ENCODE assay signal across 3 cellular contexts in the genomic region with DNA sequence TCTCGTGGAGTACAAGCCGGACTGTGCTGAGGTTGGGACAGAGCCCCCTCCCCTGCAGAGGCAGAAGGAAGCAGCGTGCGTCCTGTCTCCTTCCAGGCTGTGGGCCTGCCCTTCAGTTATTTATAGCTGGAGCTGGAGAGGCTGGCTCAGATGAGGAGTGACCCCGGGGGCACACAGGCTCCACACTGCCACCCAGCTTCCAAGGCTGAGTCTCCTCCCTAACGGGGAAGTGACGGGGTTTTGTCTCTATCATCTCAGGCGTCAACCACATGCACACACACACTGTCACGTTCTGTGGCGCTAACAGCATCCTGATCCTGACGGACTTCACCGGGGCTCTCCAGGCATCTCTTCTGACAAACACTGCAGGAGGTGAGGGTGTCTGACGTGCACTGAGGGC.
TF ChIP-seq lines count a peak whose summit lies in the region.

No MANE protein-coding gene starts in this region.

TF ChIP-seq in HEK293T, 16 proteins besides CTCF, POLR2A, EP300 and RAD21:
- no peak for TF ChIP-seq CTBP1 (IDR thresholded peaks at IDR 0.05; ENCODE audit: borderline replicate concordance)
- TF ChIP-seq FOXA1 (IDR thresholded peaks at IDR 0.05): no peak
- no peak for TF ChIP-seq FOXK2 (IDR thresholded peaks at IDR 0.05)
- no peak for TF ChIP-seq LEF1 (IDR thresholded peaks at IDR 0.05; ENCODE audit: borderline replicate concordance)
- no peak for TF ChIP-seq SUZ12 (IDR thresholded peaks at IDR 0.05)
- TF ChIP-seq L3MBTL2 (conservative IDR thresholded peaks at IDR 0.05): peak; percentile 28; the same call in 1 of the 2 replicates
- TF ChIP-seq HDGF (IDR thresholded peaks at IDR 0.05; ENCODE audit: borderline replicate concordance): no peak

TF ChIP-seq in GM12878, 131 proteins besides CTCF, POLR2A, EP300 and RAD21:
- TF ChIP-seq GATAD2B (conservative IDR thresholded peaks at IDR 0.05; ENCODE audit: low read depth): no peak
- TF ChIP-seq, protein P1, sequence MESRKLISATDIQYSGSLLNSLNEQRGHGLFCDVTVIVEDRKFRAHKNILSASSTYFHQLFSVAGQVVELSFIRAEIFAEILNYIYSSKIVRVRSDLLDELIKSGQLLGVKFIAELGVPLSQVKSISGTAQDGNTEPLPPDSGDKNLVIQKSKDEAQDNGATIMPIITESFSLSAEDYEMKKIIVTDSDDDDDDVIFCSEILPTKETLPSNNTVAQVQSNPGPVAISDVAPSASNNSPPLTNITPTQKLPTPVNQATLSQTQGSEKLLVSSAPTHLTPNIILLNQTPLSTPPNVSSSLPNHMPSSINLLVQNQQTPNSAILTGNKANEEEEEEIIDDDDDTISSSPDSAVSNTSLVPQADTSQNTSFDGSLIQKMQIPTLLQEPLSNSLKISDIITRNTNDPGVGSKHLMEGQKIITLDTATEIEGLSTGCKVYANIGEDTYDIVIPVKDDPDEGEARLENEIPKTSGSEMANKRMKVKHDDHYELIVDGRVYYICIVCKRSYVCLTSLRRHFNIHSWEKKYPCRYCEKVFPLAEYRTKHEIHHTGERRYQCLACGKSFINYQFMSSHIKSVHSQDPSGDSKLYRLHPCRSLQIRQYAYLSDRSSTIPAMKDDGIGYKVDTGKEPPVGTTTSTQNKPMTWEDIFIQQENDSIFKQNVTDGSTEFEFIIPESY (IDR thresholded peaks at IDR 0.05): peak; percentile 45; the same call in 1 of the 2 replicates

TF ChIP-seq in HepG2, 621 proteins besides CTCF, POLR2A, EP300 and RAD21:
- TF ChIP-seq, protein P1 (CRISPR knock-in tag; IDR thresholded peaks at IDR 0.05): peak; percentile 72
- TF ChIP-seq SATB2 (CRISPR knock-in tag; IDR thresholded peaks at IDR 0.05) (no peak), CBFB (CRISPR knock-in tag; IDR thresholded peaks at IDR 0.05) (no peak), TSC22D2 (CRISPR knock-in tag; IDR thresholded peaks at IDR 0.05; ENCODE audit: borderline replicate concordance) (no peak), RBFOX2 (IDR thresholded peaks at IDR 0.05; ENCODE audit: low read depth, low read length) (no peak), ADNP (CRISPR knock-in tag; IDR thresholded peaks at IDR 0.05) (no peak), ZNF460 (CRISPR knock-in tag; IDR thresholded peaks at IDR 0.05; ENCODE audit: borderline replicate concordance) (no peak), ZNF737 (CRISPR knock-in tag; IDR thresholded peaks at IDR 0.05; ENCODE audit: borderline replicate concordance) (no peak), PAX8 (CRISPR knock-in tag; IDR thresholded peaks at IDR 0.05; ENCODE audit: borderline replicate concordance) (no peak), NFATC3 (CRISPR knock-in tag; IDR thresholded peaks at IDR 0.05) (no peak), ZNF878 (CRISPR knock-in tag; IDR thresholded peaks at IDR 0.05) (no peak), ZBTB38 (CRISPR knock-in tag; IDR thresholded peaks at IDR 0.05) (peak; percentile 34; the same call in 1 of the 2 replicates), RCOR2 (CRISPR knock-in tag; IDR thresholded peaks at IDR 0.05) (no peak)
- TF ChIP-seq, protein P2, sequence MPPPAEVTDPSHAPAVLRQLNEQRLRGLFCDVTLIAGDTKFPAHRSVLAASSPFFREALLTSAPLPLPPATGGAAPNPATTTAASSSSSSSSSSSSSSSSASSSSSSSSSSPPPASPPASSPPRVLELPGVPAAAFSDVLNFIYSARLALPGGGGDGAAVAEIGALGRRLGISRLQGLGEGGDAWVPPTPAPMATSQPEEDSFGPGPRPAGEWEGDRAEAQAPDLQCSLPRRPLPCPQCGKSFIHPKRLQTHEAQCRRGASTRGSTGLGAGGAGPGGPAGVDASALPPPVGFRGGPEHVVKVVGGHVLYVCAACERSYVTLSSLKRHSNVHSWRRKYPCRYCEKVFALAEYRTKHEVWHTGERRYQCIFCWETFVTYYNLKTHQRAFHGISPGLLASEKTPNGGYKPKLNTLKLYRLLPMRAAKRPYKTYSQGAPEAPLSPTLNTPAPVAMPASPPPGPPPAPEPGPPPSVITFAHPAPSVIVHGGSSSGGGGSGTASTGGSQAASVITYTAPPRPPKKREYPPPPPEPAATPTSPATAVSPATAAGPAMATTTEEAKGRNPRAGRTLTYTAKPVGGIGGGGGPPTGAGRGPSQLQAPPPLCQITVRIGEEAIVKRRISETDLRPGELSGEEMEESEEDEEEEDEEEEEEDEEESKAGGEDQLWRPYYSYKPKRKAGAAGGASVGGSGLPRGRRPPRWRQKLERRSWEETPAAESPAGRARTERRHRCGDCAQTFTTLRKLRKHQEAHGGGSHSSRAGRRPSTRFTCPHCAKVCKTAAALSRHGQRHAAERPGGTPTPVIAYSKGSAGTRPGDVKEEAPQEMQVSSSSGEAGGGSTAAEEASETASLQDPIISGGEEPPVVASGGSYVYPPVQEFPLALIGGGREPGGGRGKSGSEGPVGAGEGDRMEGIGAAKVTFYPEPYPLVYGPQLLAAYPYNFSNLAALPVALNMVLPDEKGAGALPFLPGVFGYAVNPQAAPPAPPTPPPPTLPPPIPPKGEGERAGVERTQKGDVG (CRISPR knock-in tag; IDR thresholded peaks at IDR 0.05; ENCODE audit: borderline replicate concordance): no peak
- TF ChIP-seq, protein P3, sequence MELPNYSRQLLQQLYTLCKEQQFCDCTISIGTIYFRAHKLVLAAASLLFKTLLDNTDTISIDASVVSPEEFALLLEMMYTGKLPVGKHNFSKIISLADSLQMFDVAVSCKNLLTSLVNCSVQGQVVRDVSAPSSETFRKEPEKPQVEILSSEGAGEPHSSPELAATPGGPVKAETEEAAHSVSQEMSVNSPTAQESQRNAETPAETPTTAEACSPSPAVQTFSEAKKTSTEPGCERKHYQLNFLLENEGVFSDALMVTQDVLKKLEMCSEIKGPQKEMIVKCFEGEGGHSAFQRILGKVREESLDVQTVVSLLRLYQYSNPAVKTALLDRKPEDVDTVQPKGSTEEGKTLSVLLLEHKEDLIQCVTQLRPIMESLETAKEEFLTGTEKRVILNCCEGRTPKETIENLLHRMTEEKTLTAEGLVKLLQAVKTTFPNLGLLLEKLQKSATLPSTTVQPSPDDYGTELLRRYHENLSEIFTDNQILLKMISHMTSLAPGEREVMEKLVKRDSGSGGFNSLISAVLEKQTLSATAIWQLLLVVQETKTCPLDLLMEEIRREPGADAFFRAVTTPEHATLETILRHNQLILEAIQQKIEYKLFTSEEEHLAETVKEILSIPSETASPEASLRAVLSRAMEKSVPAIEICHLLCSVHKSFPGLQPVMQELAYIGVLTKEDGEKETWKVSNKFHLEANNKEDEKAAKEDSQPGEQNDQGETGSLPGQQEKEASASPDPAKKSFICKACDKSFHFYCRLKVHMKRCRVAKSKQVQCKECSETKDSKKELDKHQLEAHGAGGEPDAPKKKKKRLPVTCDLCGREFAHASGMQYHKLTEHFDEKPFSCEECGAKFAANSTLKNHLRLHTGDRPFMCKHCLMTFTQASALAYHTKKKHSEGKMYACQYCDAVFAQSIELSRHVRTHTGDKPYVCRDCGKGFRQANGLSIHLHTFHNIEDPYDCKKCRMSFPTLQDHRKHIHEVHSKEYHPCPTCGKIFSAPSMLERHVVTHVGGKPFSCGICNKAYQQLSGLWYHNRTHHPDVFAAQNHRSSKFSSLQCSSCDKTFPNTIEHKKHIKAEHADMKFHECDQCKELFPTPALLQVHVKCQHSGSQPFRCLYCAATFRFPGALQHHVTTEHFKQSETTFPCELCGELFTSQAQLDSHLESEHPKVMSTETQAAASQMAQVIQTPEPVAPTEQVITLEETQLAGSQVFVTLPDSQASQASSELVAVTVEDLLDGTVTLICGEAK (IDR thresholded peaks at IDR 0.05): no peak
- TF ChIP-seq, protein P3 (CRISPR knock-in tag; IDR thresholded peaks at IDR 0.05): no peak
- TF ChIP-seq, protein P4, sequence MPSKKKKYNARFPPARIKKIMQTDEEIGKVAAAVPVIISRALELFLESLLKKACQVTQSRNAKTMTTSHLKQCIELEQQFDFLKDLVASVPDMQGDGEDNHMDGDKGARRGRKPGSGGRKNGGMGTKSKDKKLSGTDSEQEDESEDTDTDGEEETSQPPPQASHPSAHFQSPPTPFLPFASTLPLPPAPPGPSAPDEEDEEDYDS (CRISPR knock-in tag; IDR thresholded peaks at IDR 0.05): no peak
- TF ChIP-seq, protein P5, sequence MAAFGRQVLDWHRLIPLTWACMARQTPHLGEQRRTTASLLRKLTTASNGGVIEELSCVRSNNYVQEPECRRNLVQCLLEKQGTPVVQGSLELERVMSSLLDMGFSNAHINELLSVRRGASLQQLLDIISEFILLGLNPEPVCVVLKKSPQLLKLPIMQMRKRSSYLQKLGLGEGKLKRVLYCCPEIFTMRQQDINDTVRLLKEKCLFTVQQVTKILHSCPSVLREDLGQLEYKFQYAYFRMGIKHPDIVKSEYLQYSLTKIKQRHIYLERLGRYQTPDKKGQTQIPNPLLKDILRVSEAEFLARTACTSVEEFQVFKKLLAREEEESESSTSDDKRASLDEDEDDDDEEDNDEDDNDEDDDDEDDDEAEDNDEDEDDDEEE (CRISPR knock-in tag; IDR thresholded peaks at IDR 0.05): no peak
